In genomic region chr20:58659841-58660240, GRCh38 we compare ENCODE assay signal across 1 cellular context.
TF ChIP-seq lines count a peak whose summit lies in the region.

No MANE protein-coding gene starts in this region.

TF ChIP-seq in K562, 482 proteins besides CTCF, POLR2A, EP300 and RAD21:
- TF ChIP-seq SPI1 (IDR thresholded peaks at IDR 0.05; ENCODE audit: borderline replicate concordance, low read depth, low read length), result peak; percentile 37; the same call in 1 of the 2 replicates
- TF ChIP-seq RFX1 (IDR thresholded peaks at IDR 0.05), result peak; percentile 72
- no peak for TF ChIP-seq STAT5B (CRISPR knock-in tag; IDR thresholded peaks at IDR 0.05)
- TF ChIP-seq TRIM24 (IDR thresholded peaks at IDR 0.05), result no peak
TF ChIP-seq in K562: peak in this region for 2.
